In the genomic region with DNA sequence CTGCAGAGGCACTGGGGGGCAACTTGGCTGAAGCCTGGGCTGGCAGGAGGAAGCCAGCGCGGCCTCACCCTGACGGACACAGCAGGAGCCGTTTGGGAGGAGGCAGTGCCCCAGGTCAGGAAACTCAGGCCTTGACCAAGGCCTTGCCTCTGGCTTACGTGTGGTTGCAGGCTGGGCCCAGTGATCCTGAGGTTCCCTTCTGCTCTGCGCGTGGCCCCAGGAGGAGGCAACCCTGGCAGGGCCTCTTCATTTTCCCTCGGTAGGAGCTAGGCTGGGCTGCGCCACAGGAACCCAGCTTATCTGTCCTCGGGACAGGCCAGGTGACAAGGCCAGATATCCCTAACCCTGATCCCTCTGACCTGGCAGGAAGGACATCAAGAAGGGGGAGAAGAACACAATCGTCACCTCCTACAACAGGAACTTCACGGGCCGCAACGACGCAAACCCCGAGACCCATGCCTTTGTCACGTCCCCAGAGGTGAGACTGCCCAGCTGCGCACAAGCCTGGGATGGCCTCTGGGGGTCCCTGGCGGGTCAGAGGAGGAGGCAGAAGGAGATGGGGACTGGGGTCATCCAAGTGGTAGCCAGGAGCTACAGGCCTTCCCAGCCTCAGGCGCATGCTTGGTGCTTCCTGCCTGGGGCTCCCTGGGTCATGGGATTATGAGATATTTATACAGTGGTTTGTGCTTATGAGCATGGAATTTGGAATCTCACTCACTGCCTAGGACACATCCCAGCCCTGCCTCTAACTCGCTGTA, we compare ENCODE assay signal across 10 cellular contexts. TPM values are rescaled to one million over a fixed set of nuclear protein-coding genes. Genes with fewer than 3 reads are reported as not detected.
DNase-seq lines count a peak whose midpoint lies in the region; ATAC-seq, FAIRE-seq and TF ChIP-seq lines count a peak whose summit lies in the region.
"Had no signal": no experiment of that assay in that cellular context is flagged by ENCODE, and none has a peak within 500 bp of the region (broad histone marks: within the 10 kb centered on the region; RNA-seq: fewer than 3 reads in every experiment).

No MANE protein-coding gene starts in this region.

- no peak for DNase-seq in A549 (ENCODE audit: low read depth in 1 of 2, low spot score in 1 of 2)
- peak; percentile 32 for DNase-seq in M059J (ENCODE audit: low read depth)
- DNase-seq in erythroblast (lab: John Stamatoyannopoulos, UW): peak; percentile 62 to 77
- no peak for DNase-seq in naive thymus-derived CD8-positive, alpha-beta T cell
- DNase-seq in effector CD4-positive, alpha-beta T cell: no peak
- no peak for DNase-seq in GM19239 (ENCODE audit: insufficient read length, low spot score)
- DNase-seq in GDM1 (lab: John Stamatoyannopoulos, UW): no peak
- DNase-seq in NCI-H2107 treated with DMSO at 0.1 percent for 48 hours (lab: John Stamatoyannopoulos, UW; ENCODE audit: unreplicated experiment): no peak

- WGBS in A549 (ENCODE audit: missing lambda C conversion rate): 93% methylated on average over 12 of the region's 21 CpGs

- CTCF ChIA-PET in A549 (lab: Yijun Ruan, JAX): interaction anchor here (6.3 kb wide), 1 partner anchor 122 kb away, joined by 64 read pairs; no protein-coding TSS in a partner anchor

- H3K4me3 ChIP-seq in A549: no peak overlapping the region
- H3K4me3 ChIP-seq: SJSA1 had no signal

- TF ChIP-seq EP300 in A549 (IDR thresholded peaks at IDR 0.05): no peak

- H3K4me1 ChIP-seq in A549: no peaks in the 10 kb centered on the region
- H3K4me1 ChIP-seq: SJSA1 had no signal

- POLR2A ChIA-PET in A549 (lab: Yijun Ruan, JAX): no interaction called here
- POLR2A ChIA-PET in naive thymus-derived CD8-positive, alpha-beta T cell (lab: Charles Lee): interaction anchor here (0.6 to 2.0 kb wide), 5 partner anchors 20 to 376 kb away, joined by 3 to 13 read pairs (median 5); partner anchors contain the start of genes ACO2, PHF5A, POLR3H and TOB2

- 0 out of 6 replicates have a peak overlapping the region, but pooled peaks of 1 of the 2 experiments have one; percentile 16 for H3K27ac ChIP-seq in A549
- H3K27ac ChIP-seq: epithelial cell of prostate, SJSA1 had no signal

- H3K4me2 ChIP-seq in A549: no peak overlapping the region

- H3K9me3 ChIP-seq in A549: no peaks in the 10 kb centered on the region
- H3K9me3 ChIP-seq: SJSA1 had no signal

- ATAC-seq in A549: peak; percentile 4 to 9; a peak in 3 of 6 replicates
- ATAC-seq in naive thymus-derived CD8-positive, alpha-beta T cell: no peak

- no peak for TF ChIP-seq RAD21 in A549 (conservative IDR thresholded peaks at IDR 0.05 in 1 of 2, IDR thresholded peaks at IDR 0.05 in 1 of 2)

- H3K4me1 Mint-ChIP-seq in naive thymus-derived CD8-positive, alpha-beta T cell: peaks cover 8 to 27% (median 21%) of the 10 kb centered on the region in 4 donors

- no peak for TF ChIP-seq CTCF in A549 (IDR thresholded peaks at IDR 0.05)

- peak overlapping the region in 9 of 10 donors; percentile 38 to 94 (median 89) for H3K27ac Mint-ChIP-seq in naive thymus-derived CD8-positive, alpha-beta T cell

- no peaks in the 10 kb centered on the region for H3K27me3 Mint-ChIP-seq in naive thymus-derived CD8-positive, alpha-beta T cell

- H3K9me3 Mint-ChIP-seq in naive thymus-derived CD8-positive, alpha-beta T cell: no peaks in the 10 kb centered on the region

- peaks cover 0 to 31% (median 2%) of the 10 kb centered on the region in 3 donors for H3K36me3 Mint-ChIP-seq in naive thymus-derived CD8-positive, alpha-beta T cell

- no peak overlapping the region for H3K4me3 Mint-ChIP-seq in naive thymus-derived CD8-positive, alpha-beta T cell

- no peak for TF ChIP-seq POLR2A in A549 (IDR thresholded peaks at IDR 0.05; ENCODE audit: low read length)
- TF ChIP-seq POLR2A in erythroblast (IDR thresholded peaks at IDR 0.05; ENCODE audit: low read length): peak; percentile 28

- FAIRE-seq in A549 (lab: Jason Lieb, UNC) (no peak), GM19239 (lab: Jason Lieb, UNC) (no peak)

TF ChIP-seq in A549, 52 proteins besides CTCF, POLR2A, EP300 and RAD21:
- TF ChIP-seq CBX8 (IDR thresholded peaks at IDR 0.05): no peak

RNA-seq across cellular contexts. Expression of gene POLR3H, which starts 20.6 kb away (rescaled TPM):
- 24.5 and 26.0 TPM in 2 replicates for polyA plus RNA-seq in A549 (2011; rRNA removed)
- polyA plus RNA-seq in A549 (2012; cell fraction: cytosol; rRNA removed): 50.6 TPM in 2 replicates
- 37.0 and 41.9 TPM in 2 replicates for polyA plus RNA-seq in A549 (2012; cell fraction: nucleus; rRNA removed)
- 26.1 to 27.7 TPM (median 27.5 TPM) in 3 replicates for polyA plus RNA-seq in A549 (2017; fragmentation: RNase III; extraction: RNeasy Plus Mini Kit Qiagen cat#74134 plus additional on column Dnase treatment)
- polyA minus RNA-seq in A549 (2011; rRNA and poly(A)+ RNA removed): 19.9 and 33.9 TPM in 2 replicates
- 21.5 and 22.5 TPM in 2 replicates for total RNA-seq in M059J (2014; rRNA removed; shearing (Covaris generic))
- 10 to 100 TPM; 50.5 to 54.6 TPM for total RNA-seq in naive thymus-derived CD8-positive, alpha-beta T cell
- 10 to 100 TPM; 24.7 to 30.9 (median 27.6) TPM for polyA plus RNA-seq in naive thymus-derived CD8-positive, alpha-beta T cell

RNA-seq across cellular contexts. Expression of gene CSDC2, which starts 37.2 kb away (rescaled TPM):
- polyA plus RNA-seq in A549 (2011; rRNA removed): 0.45 and 0.54 TPM in 2 replicates
- polyA plus RNA-seq in A549 (2012; cell fraction: cytosol; rRNA removed): 0.62 and 0.89 TPM in 2 replicates
- 1.3 and 1.5 TPM in 2 replicates for polyA plus RNA-seq in A549 (2012; cell fraction: nucleus; rRNA removed)
- 1.7 to 2.8 TPM (median 2.6 TPM) in 3 replicates for polyA plus RNA-seq in A549 (2017; fragmentation: RNase III; extraction: RNeasy Plus Mini Kit Qiagen cat#74134 plus additional on column Dnase treatment)
- polyA minus RNA-seq in A549 (2011; rRNA and poly(A)+ RNA removed): 0.17 and 0.54 TPM in 2 replicates
- 0.25 TPM in 1 of 2 replicates, not detected in the other for total RNA-seq in M059J (2014; rRNA removed; shearing (Covaris generic))
- total RNA-seq in naive thymus-derived CD8-positive, alpha-beta T cell: not detected
- not detected for polyA plus RNA-seq in naive thymus-derived CD8-positive, alpha-beta T cell
- total RNA-seq: SJSA1 had no signal

RNA-seq across cellular contexts. Expression of gene ACO2, which starts 54.7 kb away (rescaled TPM):
- 30.7 and 32.8 TPM in 2 replicates for polyA plus RNA-seq in A549 (2011; rRNA removed)
- 56.6 and 60.1 TPM in 2 replicates for polyA plus RNA-seq in A549 (2012; cell fraction: cytosol; rRNA removed)
- 70.9 and 105 TPM in 2 replicates for polyA plus RNA-seq in A549 (2012; cell fraction: nucleus; rRNA removed)
- 43.7 to 45.7 TPM (median 43.7 TPM) in 3 replicates for polyA plus RNA-seq in A549 (2017; fragmentation: RNase III; extraction: RNeasy Plus Mini Kit Qiagen cat#74134 plus additional on column Dnase treatment)
- polyA minus RNA-seq in A549 (2011; rRNA and poly(A)+ RNA removed): 40.0 and 48.5 TPM in 2 replicates
- total RNA-seq in M059J (2014; rRNA removed; shearing (Covaris generic)): 28.1 and 43.7 TPM in 2 replicates
- total RNA-seq in naive thymus-derived CD8-positive, alpha-beta T cell: 10 to 100 TPM; 67.7 to 75.1 TPM
- 10 to 100 TPM; 64.2 to 91.9 (median 72.3) TPM for polyA plus RNA-seq in naive thymus-derived CD8-positive, alpha-beta T cell

RNA-seq across cellular contexts. Expression of gene PHF5A, which starts 55.2 kb away (rescaled TPM):
- polyA plus RNA-seq in A549 (2011; rRNA removed): 69.4 and 82.6 TPM in 2 replicates
- 66.3 and 69.3 TPM in 2 replicates for polyA plus RNA-seq in A549 (2012; cell fraction: cytosol; rRNA removed)
- 17.9 and 41.9 TPM in 2 replicates for polyA plus RNA-seq in A549 (2012; cell fraction: nucleus; rRNA removed)
- polyA plus RNA-seq in A549 (2017; fragmentation: RNase III; extraction: RNeasy Plus Mini Kit Qiagen cat#74134 plus additional on column Dnase treatment): 78.4 to 86.6 TPM (median 80.1 TPM) in 3 replicates
- 31.4 and 38.0 TPM in 2 replicates for polyA minus RNA-seq in A549 (2011; rRNA and poly(A)+ RNA removed)
- 42.8 and 69.0 TPM in 2 replicates for total RNA-seq in M059J (2014; rRNA removed; shearing (Covaris generic))
- 10 to 100 TPM; 34.0 to 35.8 TPM for total RNA-seq in naive thymus-derived CD8-positive, alpha-beta T cell
- 10 to 100 TPM; 17.2 to 21.4 (median 17.9) TPM for polyA plus RNA-seq in naive thymus-derived CD8-positive, alpha-beta T cell

Comparison
In these comparisons a context has a peak if more than half of its experiments do, and no peak if none do; other contexts are left out.
1. ATAC-seq: peak in A549 (2 of 2); none in naive thymus-derived CD8-positive, alpha-beta T cell (0 of 2).
2. DNase-seq: peak in M059J (single experiment) and erythroblast (2 of 2); none in A549 (0 of 2), naive thymus-derived CD8-positive, alpha-beta T cell (0 of 10), effector CD4-positive, alpha-beta T cell (single experiment), GM19239 (single experiment), GDM1 (single experiment) and NCI-H2107 treated with DMSO at 0.1 percent for 48 hours (single experiment).